In genomic region chr3:83500422-83500821, GRCh38 we compare ENCODE assay signal across 1 cellular context.
TF ChIP-seq lines count a peak whose summit lies in the region.

No MANE protein-coding gene starts in this region.

TF ChIP-seq in HepG2, 621 proteins besides CTCF, POLR2A, EP300 and RAD21 (continued from another document and continues in another):
- TF ChIP-seq ZNF318 (CRISPR knock-in tag; IDR thresholded peaks at IDR 0.05) (no peak), LRRFIP1 (CRISPR knock-in tag; conservative IDR thresholded peaks at IDR 0.05) (no peak), IRX3 (CRISPR knock-in tag; IDR thresholded peaks at IDR 0.05; ENCODE audit: borderline replicate concordance, low read depth) (no peak), ZSCAN31 (CRISPR knock-in tag; IDR thresholded peaks at IDR 0.05; ENCODE audit: low read depth) (no peak), FOXK2 (IDR thresholded peaks at IDR 0.05) (no peak), HNF1B (CRISPR knock-in tag; IDR thresholded peaks at IDR 0.05) (peak; percentile 44; the same call in 1 of the 2 replicates), GLI4 (CRISPR knock-in tag; IDR thresholded peaks at IDR 0.05; ENCODE audit: borderline replicate concordance) (no peak), DMTF1 (CRISPR knock-in tag; IDR thresholded peaks at IDR 0.05) (no peak), FIP1L1 (IDR thresholded peaks at IDR 0.05; ENCODE audit: borderline replicate concordance, insufficient read depth, low read depth, low read length) (no peak), ATF7 (IDR thresholded peaks at IDR 0.05) (peak; percentile 8; the same call in 1 of the 2 replicates), ATF7 (CRISPR knock-in tag; IDR thresholded peaks at IDR 0.05) (no peak), ZNF639 (CRISPR knock-in tag; conservative IDR thresholded peaks at IDR 0.05) (no peak), THAP9 (CRISPR knock-in tag; IDR thresholded peaks at IDR 0.05; ENCODE audit: borderline replicate concordance) (no peak), FOSL2 (CRISPR knock-in tag; IDR thresholded peaks at IDR 0.05) (peak; percentile 88), ZFX (CRISPR knock-in tag; IDR thresholded peaks at IDR 0.05; ENCODE audit: low read depth) (0 out of 2 replicates have a peak, but pooled peaks have one; percentile 18), FOXC1 (CRISPR knock-in tag; IDR thresholded peaks at IDR 0.05; ENCODE audit: borderline replicate concordance) (no peak), CHD4 (IDR thresholded peaks at IDR 0.05; ENCODE audit: borderline replicate concordance, low read length) (no peak), ZNF607 (CRISPR knock-in tag; IDR thresholded peaks at IDR 0.05; ENCODE audit: borderline replicate concordance) (no peak), ZNF644 (CRISPR knock-in tag; IDR thresholded peaks at IDR 0.05; ENCODE audit: low read depth) (peak; percentile 68; the same call in 1 of the 2 replicates), HBP1 (CRISPR knock-in tag; IDR thresholded peaks at IDR 0.05; ENCODE audit: low read depth) (no peak), ZNF766 (CRISPR knock-in tag; IDR thresholded peaks at IDR 0.05; ENCODE audit: borderline replicate concordance) (no peak), STAT6 (CRISPR knock-in tag; IDR thresholded peaks at IDR 0.05; ENCODE audit: borderline replicate concordance) (no peak), PPARG (CRISPR knock-in tag; conservative IDR thresholded peaks at IDR 0.05) (no peak), POGK (CRISPR knock-in tag; conservative IDR thresholded peaks at IDR 0.05) (peak; percentile 69), MXD3 (CRISPR knock-in tag; IDR thresholded peaks at IDR 0.05) (no peak)
